9 cellular contexts compared by ENCODE assay signal in the genomic region with DNA sequence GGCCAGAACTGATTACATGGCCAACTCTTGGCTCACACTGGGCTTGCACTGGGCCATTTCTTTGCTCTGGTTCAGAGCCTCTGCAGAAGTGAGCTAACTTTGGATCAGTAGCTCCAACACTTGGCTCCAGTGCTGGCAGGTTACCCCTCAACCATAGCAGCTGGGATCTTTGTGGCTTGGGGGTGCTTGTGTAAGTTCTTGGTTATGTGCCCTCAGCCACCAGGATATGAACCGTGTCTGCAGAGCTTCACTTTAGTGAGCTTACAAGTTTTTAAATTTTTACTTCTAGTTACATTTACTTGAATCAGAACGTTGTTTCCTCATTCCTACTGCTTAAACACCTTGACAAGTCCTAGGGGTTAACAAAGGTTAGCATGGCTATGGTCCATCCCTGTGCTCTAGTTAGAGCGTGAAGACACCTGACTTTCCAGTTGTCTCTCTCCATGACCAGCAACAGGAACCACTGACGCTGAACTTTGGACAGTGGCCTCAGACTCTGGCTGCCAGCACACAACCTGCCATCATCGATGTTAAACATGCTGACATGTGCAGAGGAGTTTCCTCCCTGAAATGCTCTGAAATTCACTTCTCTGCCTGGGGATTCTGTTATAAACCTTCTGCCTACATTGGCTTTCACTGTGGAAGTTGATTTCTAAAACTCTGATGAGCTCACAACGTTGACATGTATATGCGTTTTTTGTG. TPM values are rescaled to one million over a fixed set of nuclear protein-coding genes. Genes with fewer than 3 reads are reported as not detected.
DNase-seq lines count a peak whose midpoint lies in the region; ATAC-seq and TF ChIP-seq lines count a peak whose summit lies in the region.
"Had no signal": no experiment of that assay in that cellular context is flagged by ENCODE, and none has a peak within 500 bp of the region (broad histone marks: within the 10 kb centered on the region; RNA-seq: fewer than 3 reads in every experiment).

No MANE protein-coding gene starts in this region.

- no peak for DNase-seq in CD4-positive, alpha-beta memory T cell
- peak in 2 of 3 donors; percentile 75 to 82 for DNase-seq in Peyer's patch
- DNase-seq in left lobe of liver (ENCODE audit: low spot score) = peak; percentile 92
- no peak for DNase-seq in NCI-H446 treated with DMSO at 0.1 percent for 48 hours (lab: John Stamatoyannopoulos, UW)
- no peak for DNase-seq in NCI-H1417 treated with DMSO at 0.1 percent for 48 hours (lab: John Stamatoyannopoulos, UW)
- DNase-seq: NCI-H345 had no signal

- no peak overlapping the region for H3K4me3 ChIP-seq in CD4-positive, alpha-beta memory T cell (ENCODE audit: low read length in 2 of 2)
- H3K4me3 ChIP-seq in Peyer's patch = peak overlapping the region in 1 of 4 donors; percentile 18

- POLR2A ChIA-PET in CD4-positive, alpha-beta memory T cell (lab: Charles Lee; ENCODE audit: partially characterized antibody) = interaction anchor here (0.9 to 6.3 kb wide), 4 partner anchors 9 to 15 kb away, joined by 3 to 116 read pairs (median 22); a partner anchor contains a TSS

- H3K27ac Mint-ChIP-seq in CD4-positive, alpha-beta memory T cell = peak overlapping the region; percentile 28 to 87 (median 51)

- H3K27me3 Mint-ChIP-seq in CD4-positive, alpha-beta memory T cell = no peaks in the 10 kb centered on the region

- H3K4me3 Mint-ChIP-seq in CD4-positive, alpha-beta memory T cell = peak overlapping the region in 4 of 8 donors; percentile 13 to 51 (median 39)

- peaks cover 45% of the 10 kb centered on the region for H3K4me1 ChIP-seq in CD4-positive, alpha-beta memory T cell (ENCODE audit: insufficient read depth, low read length)
- H3K4me1 ChIP-seq in Peyer's patch = peaks cover 0 to 50% (median 15%) of the 10 kb centered on the region in 4 donors

- no peaks in the 10 kb centered on the region for H3K9me3 ChIP-seq in CD4-positive, alpha-beta memory T cell (ENCODE audit: control insufficient read depth in 1 of 2, low read length in 2 of 2)
- no peaks in the 10 kb centered on the region for H3K9me3 ChIP-seq in Peyer's patch

- CTCF ChIA-PET in CD4-positive, alpha-beta memory T cell (lab: Charles Lee; ENCODE audit: partially characterized antibody) = interaction anchor here (0.7 to 2.6 kb wide), 5 partner anchors 8 to 15 kb away, joined by 3 to 6 read pairs (median 3); a partner anchor contains a TSS

- peak; percentile 42 for ATAC-seq in left lobe of liver
- ATAC-seq in HG03095 (IDR thresholded peaks at IDR 0.05; ENCODE audit: unreplicated experiment) = no peak

- peaks cover 40% of the 10 kb centered on the region for H3K36me3 ChIP-seq in CD4-positive, alpha-beta memory T cell (ENCODE audit: insufficient read depth, low read length)
- H3K36me3 ChIP-seq in Peyer's patch = peaks cover 0 to 42% (median 0%) of the 10 kb centered on the region in 3 donors

- H3K27ac ChIP-seq in CD4-positive, alpha-beta memory T cell (ENCODE audit: low read depth, low read length) = no peak overlapping the region
- peak overlapping the region in 3 of 4 donors; percentile 36 to 78 (median 66) for H3K27ac ChIP-seq in Peyer's patch
- H3K27ac ChIP-seq: VCaP had no signal

- no peaks in the 10 kb centered on the region for H3K27me3 ChIP-seq in CD4-positive, alpha-beta memory T cell (ENCODE audit: insufficient read depth, low read length)
- H3K27me3 ChIP-seq in Peyer's patch = no peaks in the 10 kb centered on the region

- TF ChIP-seq CTCF in Peyer's patch (IDR thresholded peaks at IDR 0.05) = no peak

- no peak for TF ChIP-seq POLR2A in Peyer's patch (IDR thresholded peaks at IDR 0.05)

- peaks cover 25 to 50% (median 38%) of the 10 kb centered on the region in 4 donors for H3K4me1 Mint-ChIP-seq in CD4-positive, alpha-beta memory T cell

- intact Hi-C loops in CD4-positive, alpha-beta memory T cell (cut with micrococcal nuclease) = no loop called here

- no peaks in the 10 kb centered on the region for H3K9me3 Mint-ChIP-seq in CD4-positive, alpha-beta memory T cell

- H3K36me3 Mint-ChIP-seq in CD4-positive, alpha-beta memory T cell = peaks cover 13 to 50% of the 10 kb centered on the region in 2 donors

RNA-seq across cellular contexts. Expression of a gene that starts 4.1 kb away (rescaled TPM):
- 10 to 100 TPM; 11.8 TPM for total RNA-seq in CD4-positive, alpha-beta memory T cell
- 10 to 100 TPM; 12.6 to 18.0 TPM for polyA plus RNA-seq in CD4-positive, alpha-beta memory T cell
- total RNA-seq in Peyer's patch (10 to 100 TPM; 17.7 to 23.3 (median 18.9) TPM), left lobe of liver (22.0 TPM)

RNA-seq across cellular contexts. Expression of a gene that starts 13.0 kb away (rescaled TPM):
- total RNA-seq in CD4-positive, alpha-beta memory T cell = 10 to 100 TPM; 66.0 to 66.1 TPM
- 10 to 100 TPM; 31.3 to 34.1 TPM for polyA plus RNA-seq in CD4-positive, alpha-beta memory T cell
- total RNA-seq in Peyer's patch (10 to 100 TPM; 57.3 to 79.5 (median 77.0) TPM), left lobe of liver (27.8 TPM)

RNA-seq across cellular contexts. Expression of a gene that starts 13.2 kb away (rescaled TPM):
- 10 to 100 TPM; 30.9 to 31.9 TPM for total RNA-seq in CD4-positive, alpha-beta memory T cell
- 10 to 100 TPM; 23.4 to 24.4 TPM for polyA plus RNA-seq in CD4-positive, alpha-beta memory T cell
- total RNA-seq in Peyer's patch (10 to 100 TPM in 2 of 4 donors, 1 to 10 TPM in 2; 6.9 to 20.6 (median 10.5) TPM), left lobe of liver (8.1 TPM)

RNA-seq across cellular contexts. Expression of a gene that starts 15.2 kb away (rescaled TPM):
- 10 to 100 TPM; 46.7 to 48.3 TPM for total RNA-seq in CD4-positive, alpha-beta memory T cell
- polyA plus RNA-seq in CD4-positive, alpha-beta memory T cell = 10 to 100 TPM; 27.2 to 41.2 TPM
- total RNA-seq in Peyer's patch (10 to 100 TPM; 37.1 to 63.1 (median 47.8) TPM), left lobe of liver (12.9 TPM)

RNA-seq across cellular contexts. Expression of a gene that starts 25.3 kb away (rescaled TPM):
- 1 to 10 TPM; 2.5 to 5.4 TPM for total RNA-seq in CD4-positive, alpha-beta memory T cell
- under 1 TPM in 1 of 2 donors, not detected in 1; 0.30 TPM for polyA plus RNA-seq in CD4-positive, alpha-beta memory T cell
- total RNA-seq in Peyer's patch (1 to 10 TPM; 4.3 to 9.9 (median 6.6) TPM), left lobe of liver (3.1 TPM)
- total RNA-seq: Daoy had no signal

Comparison
In these comparisons a context has a peak if more than half of its experiments do, and no peak if none do; other contexts are left out.
1. DNase-seq: peak in Peyer's patch (2 of 3) and left lobe of liver (single experiment); none in CD4-positive, alpha-beta memory T cell (0 of 5), NCI-H446 treated with DMSO at 0.1 percent for 48 hours (single experiment) and NCI-H1417 treated with DMSO at 0.1 percent for 48 hours (single experiment).